In the genomic region with DNA sequence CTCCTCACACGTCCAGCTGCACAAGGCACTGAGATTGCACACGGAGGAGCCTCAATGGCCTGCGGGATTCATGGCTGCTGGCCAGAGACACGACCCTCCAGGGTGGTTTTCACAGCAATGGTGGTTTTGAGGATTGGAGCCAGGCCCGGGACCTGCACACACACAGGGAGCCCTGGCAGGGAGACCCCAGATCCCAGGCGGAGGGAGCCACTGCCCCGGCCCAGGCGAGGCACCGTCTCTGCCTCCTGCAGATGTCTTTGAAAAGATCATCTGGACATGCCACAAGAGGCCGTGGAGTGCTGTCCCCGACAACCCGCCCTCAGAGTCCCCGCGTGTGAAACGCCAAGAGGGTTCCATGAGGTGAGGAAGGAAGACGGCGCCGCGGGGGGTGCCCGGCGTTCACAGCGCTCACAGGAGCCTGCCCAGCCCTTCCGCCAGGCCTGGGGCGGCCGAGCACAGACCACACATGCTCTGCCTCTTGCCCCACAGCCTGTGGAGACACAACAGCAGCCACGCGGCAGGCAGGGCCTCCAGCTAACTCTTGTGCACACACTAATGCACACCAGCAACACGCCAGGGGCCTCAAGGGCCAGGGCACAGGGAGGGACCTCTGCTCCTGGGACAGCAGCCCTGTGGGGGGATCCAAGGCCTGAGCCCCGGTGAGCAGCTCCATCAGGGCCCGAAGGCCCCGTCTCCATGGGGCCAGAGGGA, we compare ENCODE assay signal across 19 cellular contexts.
DNase-seq lines count a peak whose midpoint lies in the region; ATAC-seq, FAIRE-seq and TF ChIP-seq lines count a peak whose summit lies in the region.
"Had no signal": no experiment of that assay in that cellular context is flagged by ENCODE, and none has a peak within 500 bp of the region (broad histone marks: within the 10 kb centered on the region; RNA-seq: fewer than 3 reads in every experiment).

No MANE protein-coding gene starts in this region.

- no peaks in the 10 kb centered on the region for H3K9me3 Mint-ChIP-seq in nephron

- peak overlapping the region in 2 of 3 experiments; percentile 32 to 35 for H3K27ac Mint-ChIP-seq in nephron

- ATAC-seq in right lobe of liver, result no peak
- ATAC-seq in HepG2, result no peak; the same call in 1 of the 3 replicates
- no peak for ATAC-seq in HG03045 (IDR thresholded peaks at IDR 0.05; ENCODE audit: unreplicated experiment)
- no peak for ATAC-seq in GM21360 (IDR thresholded peaks at IDR 0.05; ENCODE audit: unreplicated experiment)
- ATAC-seq: HCT116 had no signal

- H3K36me3 Mint-ChIP-seq in nephron (ENCODE audit: low read depth), result no peaks in the 10 kb centered on the region

- H3K4me1 Mint-ChIP-seq in nephron, result peaks cover 54% of the 10 kb centered on the region

- H3K9me3 ChIP-seq in right lobe of liver (no peaks in the 10 kb centered on the region), HepG2 (ENCODE audit: low read length) (no peaks in the 10 kb centered on the region), left ventricle myocardium inferior (replicated peaks) (no peaks in the 10 kb centered on the region), OCI-LY7 (ENCODE audit: low read length) (no peaks in the 10 kb centered on the region)

- peaks cover 18% of the 10 kb centered on the region for H3K27me3 Mint-ChIP-seq in nephron (ENCODE audit: low read depth)

- H3K4me1 ChIP-seq in right lobe of liver (no peaks in the 10 kb centered on the region), HepG2 (ENCODE audit: insufficient read depth, low read length) (no peaks in the 10 kb centered on the region), left ventricle myocardium inferior (peaks cover 26% of the 10 kb centered on the region), OCI-LY7 (ENCODE audit: insufficient read depth, low read length, poor library complexity, severe bottlenecking) (no peaks in the 10 kb centered on the region)

- DNase-seq in right lobe of liver (peak; percentile 17 to 50 (median 33)), HepG2 (ENCODE audit: low spot score) (no peak), left ventricle myocardium inferior (peak; percentile 9), RWPE1 (ENCODE audit: low spot score) (no peak), OCI-LY7 (ENCODE audit: low spot score) (no peak)
- DNase-seq: GF-D8, GM23248, KG1, NCI-H1436 treated with DMSO at 0.1 percent for 48 hours, NCI-H2029 treated with DMSO at 0.1 percent for 48 hours, NCI-H748 treated with DMSO at 0.1 percent for 48 hours, SHP77 treated with DMSO at 0.1 percent for 48 hours had no signal

- H2AFZ ChIP-seq in HepG2 (ENCODE audit: low read length), result no peak overlapping the region
- no peak overlapping the region for H2AFZ ChIP-seq in OCI-LY7 (ENCODE audit: low read length)
- H2AFZ ChIP-seq: GM23248 had no signal

- no peaks in the 10 kb centered on the region for H3K36me3 ChIP-seq in right lobe of liver
- H3K36me3 ChIP-seq in HepG2 (replicated peaks in 1 of 2; ENCODE audit: control insufficient read depth in 1 of 2, insufficient read depth in 2 of 2, low read length in 2 of 2), result no peaks in the 10 kb centered on the region
- H3K36me3 ChIP-seq in left ventricle myocardium inferior, result no peaks in the 10 kb centered on the region
- no peaks in the 10 kb centered on the region for H3K36me3 ChIP-seq in OCI-LY7 (ENCODE audit: insufficient read depth, low read length)

- intact Hi-C loops in right lobe of liver (cut with DNase I) (no loop called here), HepG2 (cut with micrococcal nuclease; ENCODE audit: unreplicated experiment) (no loop called here), left ventricle myocardium inferior (cut with micrococcal nuclease) (no loop called here), OCI-LY7 (cut with micrococcal nuclease; ENCODE audit: unreplicated experiment) (no loop called here)

- H4K20me1 ChIP-seq in HepG2 (ENCODE audit: insufficient read depth, low read length) (no peaks in the 10 kb centered on the region), OCI-LY7 (ENCODE audit: insufficient read depth, low read length) (no peaks in the 10 kb centered on the region)

- H3K79me2 ChIP-seq in HepG2 (ENCODE audit: insufficient read depth, low read length) (no peaks in the 10 kb centered on the region), OCI-LY7 (ENCODE audit: insufficient read depth, low read depth, low read length) (no peaks in the 10 kb centered on the region)

- TF ChIP-seq EP300 in HepG2 (IDR thresholded peaks at IDR 0.05; ENCODE audit: low read depth in 2 of 2, low read length in 2 of 2), result no peak
- TF ChIP-seq EP300 in HepG2 (CRISPR knock-in tag; IDR thresholded peaks at IDR 0.05; ENCODE audit: borderline replicate concordance), result no peak

- in situ Hi-C loops in HepG2 (cut with HindIII; ENCODE audit: extremely low pct_ligation_motif_present, low pct_unique_long_range_greater_than_20kb), result no loop called here

- no CpG with 5 or more reads among the region's 31 CpGs for WGBS in right lobe of liver (ENCODE audit: insufficient coverage, low coverage, low lambda C conversion rate, missing lambda C conversion rate)
- 6% methylated on average over 3 of the region's 31 CpGs for WGBS in HepG2 (ENCODE audit: low lambda C conversion rate)

- H3K27ac ChIP-seq in right lobe of liver (no peak overlapping the region), HepG2 (ENCODE audit: extremely low read length, insufficient read depth, low read length) (no peak overlapping the region), left ventricle myocardium inferior (replicated peaks) (no peak overlapping the region), RWPE1 (no peak overlapping the region), OCI-LY7 (ENCODE audit: low read depth, low read length, poor library complexity, severe bottlenecking) (no peak overlapping the region)
- H3K27ac ChIP-seq: C4-2B, GM23248 had no signal

- H3K4me2 ChIP-seq in HepG2 (ENCODE audit: low read depth, low read length) (no peak overlapping the region), OCI-LY7 (ENCODE audit: low read length) (no peak overlapping the region)

- no peak overlapping the region for H3K9ac ChIP-seq in HepG2 (ENCODE audit: insufficient read depth, low read depth, low read length)
- H3K9ac ChIP-seq: GM23248 had no signal

- CTCF ChIA-PET in HepG2 (lab: Yijun Ruan, JAX; ENCODE audit: low intra/inter-chr PET ratio, low total read pairs), result no interaction called here
- CTCF ChIA-PET in RWPE1 (lab: Yijun Ruan, JAX), result no interaction called here
- CTCF ChIA-PET in OCI-LY7 (lab: Charles Lee; ENCODE audit: unreplicated experiment), result no interaction called here

- no peaks in the 10 kb centered on the region for H3K9me2 ChIP-seq in OCI-LY7 (ENCODE audit: insufficient read depth, low read length)

- H3K4me3 ChIP-seq in right lobe of liver (no peak overlapping the region), HepG2 (replicated peaks in 1 of 3; ENCODE audit: insufficient read depth in 1 of 3, low read depth in 2 of 3, low read length in 3 of 3) (no peak overlapping the region), left ventricle myocardium inferior (no peak overlapping the region), OCI-LY7 (ENCODE audit: low read depth, low read length, poor library complexity, severe bottlenecking) (no peak overlapping the region)
- H3K4me3 ChIP-seq: GM23248 had no signal

- BruUV-seq in HepG2 (replicated peaks; lab: Mats Ljungman, UMichigan) (no TSS peak), OCI-LY7 (replicated peaks; lab: Mats Ljungman, UMichigan) (no TSS peak)

- FAIRE-seq in HepG2 (lab: Jason Lieb, UNC), result no peak
- FAIRE-seq: GM12891, GM18507 had no signal

- TF ChIP-seq POLR2A in right lobe of liver (IDR thresholded peaks at IDR 0.05) (no peak), HepG2 (IDR thresholded peaks at IDR 0.05; ENCODE audit: insufficient read depth in 1 of 2, low read depth in 2 of 2, low read length in 2 of 2) (no peak)

- no peak overlapping the region for H3K4me3 Mint-ChIP-seq in nephron

- POLR2A ChIA-PET in HepG2 (lab: Yijun Ruan, JAX), result no interaction called here
- POLR2A ChIA-PET in RWPE1 (lab: Yijun Ruan, JAX; ENCODE audit: low non-redundant PET), result no interaction called here
- POLR2A ChIA-PET in OCI-LY7 (lab: Charles Lee), result no interaction called here

- TF ChIP-seq RAD21 in HepG2 (CRISPR knock-in tag; IDR thresholded peaks at IDR 0.05), result no peak

- TF ChIP-seq CTCF in right lobe of liver (IDR thresholded peaks at IDR 0.05), result no peak
- TF ChIP-seq CTCF in HepG2 (CRISPR knock-in tag; IDR thresholded peaks at IDR 0.05), result no peak
- no peak for TF ChIP-seq CTCF in left ventricle myocardium inferior (IDR thresholded peaks at IDR 0.05; ENCODE audit: borderline replicate concordance)
- no peak for TF ChIP-seq CTCF in nephron (IDR thresholded peaks at IDR 0.05; ENCODE audit: unreplicated experiment in 3 of 3)
- TF ChIP-seq CTCF in RWPE1 (conservative IDR thresholded peaks at IDR 0.05; ENCODE audit: low read depth), result no peak
- TF ChIP-seq CTCF in OCI-LY7 (conservative IDR thresholded peaks at IDR 0.05; ENCODE audit: low read length), result no peak

- H3K27me3 ChIP-seq in right lobe of liver (no peaks in the 10 kb centered on the region), HepG2 (ENCODE audit: control insufficient read depth in 1 of 2, insufficient read depth in 2 of 2, low read length in 2 of 2) (peaks cover 4 to 38% of the 10 kb centered on the region in 2 experiments), left ventricle myocardium inferior (ENCODE audit: low read depth) (peaks cover 32% of the 10 kb centered on the region)

TF ChIP-seq in HepG2, 621 proteins besides CTCF, POLR2A, EP300 and RAD21 (continues in another document):
- TF ChIP-seq, protein P1, sequence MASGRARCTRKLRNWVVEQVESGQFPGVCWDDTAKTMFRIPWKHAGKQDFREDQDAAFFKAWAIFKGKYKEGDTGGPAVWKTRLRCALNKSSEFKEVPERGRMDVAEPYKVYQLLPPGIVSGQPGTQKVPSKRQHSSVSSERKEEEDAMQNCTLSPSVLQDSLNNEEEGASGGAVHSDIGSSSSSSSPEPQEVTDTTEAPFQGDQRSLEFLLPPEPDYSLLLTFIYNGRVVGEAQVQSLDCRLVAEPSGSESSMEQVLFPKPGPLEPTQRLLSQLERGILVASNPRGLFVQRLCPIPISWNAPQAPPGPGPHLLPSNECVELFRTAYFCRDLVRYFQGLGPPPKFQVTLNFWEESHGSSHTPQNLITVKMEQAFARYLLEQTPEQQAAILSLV (CRISPR knock-in tag; IDR thresholded peaks at IDR 0.05; ENCODE audit: borderline replicate concordance), result no peak
- TF ChIP-seq ZNF329 (CRISPR knock-in tag; IDR thresholded peaks at IDR 0.05; ENCODE audit: low read depth), result no peak
- TF ChIP-seq HMGXB4 (CRISPR knock-in tag; IDR thresholded peaks at IDR 0.05; ENCODE audit: borderline replicate concordance in 1 of 2, low read depth in 1 of 2), result no peak

Comparison
In these comparisons a context has a peak if more than half of its experiments do, and no peak if none do; other contexts are left out.
1. DNase-seq: peak in right lobe of liver (3 of 3) and left ventricle myocardium inferior (single experiment); none in HepG2 (single experiment), RWPE1 (single experiment) and OCI-LY7 (single experiment).